9 cellular contexts compared by ENCODE assay signal in the genomic region with DNA sequence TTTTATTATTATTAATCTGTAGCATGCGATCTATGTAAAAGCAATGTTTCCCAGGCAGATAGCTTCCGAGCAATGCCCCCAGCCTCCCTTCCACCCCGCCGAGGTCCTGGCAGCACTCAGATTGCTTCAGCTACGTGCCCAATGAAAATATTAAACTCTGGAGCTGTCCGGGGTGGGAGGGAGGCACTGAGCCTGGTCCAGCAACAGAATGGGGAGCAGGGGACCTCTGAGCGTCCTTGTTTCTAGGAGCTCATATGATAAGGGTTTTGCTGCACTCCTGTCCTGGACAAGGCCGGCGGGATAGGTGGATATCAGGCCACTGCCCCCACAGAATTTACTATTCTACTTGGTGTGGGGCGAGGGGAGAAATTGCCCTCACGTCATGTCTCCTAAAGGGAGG. TPM values are rescaled to one million over a fixed set of nuclear protein-coding genes. Genes with fewer than 3 reads are reported as not detected.
A peak's percentile ranks its signal among the peaks of the same experiment; 100 is the strongest.
DNase-seq lines count a peak whose midpoint lies in the region; ATAC-seq and TF ChIP-seq lines count a peak whose summit lies in the region.
"Had no signal": no experiment of that assay in that cellular context is flagged by ENCODE, and none has a peak within 500 bp of the region (broad histone marks: within the 10 kb centered on the region; RNA-seq: fewer than 3 reads in every experiment).

No MANE protein-coding gene starts in this region.

- peak overlapping the region; percentile 77 for H3K4me3 ChIP-seq in hepatocyte
- H3K4me3 ChIP-seq in psoas muscle = peak overlapping the region; percentile 69
- peak overlapping the region in 2 of 4 donors; percentile 50 to 61 for H3K4me3 ChIP-seq in gastrocnemius medialis

- H3K4me1 ChIP-seq in hepatocyte (ENCODE audit: insufficient read depth) (peaks cover 4% of the 10 kb centered on the region), psoas muscle (peaks cover 3% of the 10 kb centered on the region), gastrocnemius medialis (peaks cover 0 to 6% of the 10 kb centered on the region in 2 donors)

- intact Hi-C loops in psoas muscle (cut with DNase I) = no loop called here
- intact Hi-C loops in gastrocnemius medialis (cut with DNase I; ENCODE audit: low total_unique reads) = no loop called here

- TF ChIP-seq CTCF in GM10266 (IDR thresholded peaks at IDR 0.05; ENCODE audit: control insufficient read depth, insufficient read depth, low read depth, missing control alignments) (no peak), VCaP (conservative IDR thresholded peaks at IDR 0.05) (no peak), hepatocyte (IDR thresholded peaks at IDR 0.05; ENCODE audit: poor library complexity) (no peak), psoas muscle (IDR thresholded peaks at IDR 0.05) (no peak), gastrocnemius medialis (IDR thresholded peaks at IDR 0.05 in 4 of 5, conservative IDR thresholded peaks at IDR 0.05 in 1 of 5) (no peak)

- DNase-seq in GM10266 (ENCODE audit: extremely low spot score) (peak; percentile 20), hepatocyte (ENCODE audit: low spot score) (no peak), psoas muscle (no peak), gastrocnemius medialis (no peak), amniotic stem cell (lab: John Stamatoyannopoulos, UW) (no peak)
- DNase-seq: NCI-H2081 treated with DMSO at 0.1 percent for 48 hours had no signal

- H3K4me2 ChIP-seq in hepatocyte = peak overlapping the region; percentile 97

- ATAC-seq in psoas muscle (no peak), GM18867 (IDR thresholded peaks at IDR 0.05; ENCODE audit: unreplicated experiment) (no peak), HG03175 (IDR thresholded peaks at IDR 0.05; ENCODE audit: unreplicated experiment) (no peak), gastrocnemius medialis (no peak)

- TF ChIP-seq POLR2A in gastrocnemius medialis (IDR thresholded peaks at IDR 0.05) = no peak

- H2AFZ ChIP-seq in hepatocyte = no peak overlapping the region

- peaks cover 3% of the 10 kb centered on the region for H3K79me2 ChIP-seq in hepatocyte

- peak overlapping the region; percentile 99 for H3K27ac ChIP-seq in VCaP
- H3K27ac ChIP-seq in hepatocyte = no peak overlapping the region
- H3K27ac ChIP-seq in psoas muscle = no peak overlapping the region
- H3K27ac ChIP-seq in gastrocnemius medialis = no peak overlapping the region

- H3K27me3 ChIP-seq in hepatocyte (peaks cover 3% of the 10 kb centered on the region), psoas muscle (ENCODE audit: insufficient read depth in 3 of 3, low read length in 2 of 3) (peaks cover 0 to 41% (median 19%) of the 10 kb centered on the region in 3 donors), gastrocnemius medialis (peaks cover 34 to 36% (median 34%) of the 10 kb centered on the region in 3 donors)

- H3K9me3 ChIP-seq in hepatocyte (ENCODE audit: low read depth) (no peaks in the 10 kb centered on the region), psoas muscle (no peaks in the 10 kb centered on the region), gastrocnemius medialis (no peaks in the 10 kb centered on the region)

- no peaks in the 10 kb centered on the region for H3K9me2 ChIP-seq in hepatocyte (replicated peaks; ENCODE audit: insufficient read depth)

- in situ Hi-C loops in gastrocnemius medialis (cut with MboI; ENCODE audit: low sequenced_read_pairs in 4 of 4) = no loop called here

- H3K36me3 ChIP-seq in hepatocyte (replicated peaks; ENCODE audit: insufficient read depth, low read depth) = no peaks in the 10 kb centered on the region
- no peaks in the 10 kb centered on the region for H3K36me3 ChIP-seq in psoas muscle (ENCODE audit: insufficient read depth in 1 of 2, low read depth in 1 of 2)
- no peaks in the 10 kb centered on the region for H3K36me3 ChIP-seq in gastrocnemius medialis

- no peaks in the 10 kb centered on the region for H4K20me1 ChIP-seq in hepatocyte (ENCODE audit: insufficient read depth, poor library complexity, severe bottlenecking)

- WGBS in hepatocyte (ENCODE audit: low lambda C conversion rate, missing lambda C conversion rate) = 67% methylated on average over 11 of the region's 11 CpGs
- 76 to 82% (median 79%) methylated on average over 11 of the region's 11 CpGs for WGBS in psoas muscle, 3 donors

RNA-seq across cellular contexts. Expression of a gene that starts 44.5 kb away (rescaled TPM):
- 31.7 and 33.6 TPM in 2 replicates for total RNA-seq in hepatocyte
- polyA plus RNA-seq in hepatocyte = 23.1 and 31.6 TPM in 2 replicates
- under 1 TPM; 0.44 to 0.92 (median 0.61) TPM for total RNA-seq in psoas muscle
- polyA plus RNA-seq in psoas muscle = 1 to 10 TPM in 1 of 3 donors, under 1 TPM in 2; 0.47 to 1.5 (median 0.59) TPM
- total RNA-seq in gastrocnemius medialis = 1 to 10 TPM in 2 of 4 donors, under 1 TPM in 1, not detected in 1; 0.82 to 1.9 (median 1.2) TPM

Comparison
In these comparisons a context has a peak if more than half of its experiments do, and no peak if none do; other contexts are left out.
1. RNA of a gene that starts 44.5 kb away (total RNA-seq): 31.7 to 33.6 TPM in hepatocyte; 0.82 to 1.9 TPM in gastrocnemius medialis and 0.44 to 0.92 TPM in psoas muscle; every median in the first group is over 10 times any median in the second.